34 cellular contexts compared by ENCODE assay signal in genomic region chr18:47040982-47041381, GRCh38. TPM values are rescaled to one million over a fixed set of nuclear protein-coding genes. Genes with fewer than 3 reads are reported as not detected.
"Had no signal": no experiment of that assay in that cellular context is flagged by ENCODE, and none has a peak within 500 bp of the region (broad histone marks: within the 10 kb centered on the region; RNA-seq: fewer than 3 reads in every experiment).

No MANE protein-coding gene starts in this region.

- H3K27me3 Mint-ChIP-seq: stimulated activated naive B cell treated with anti-CD40 and anti-IgM and Interleukin-4, amounts not matched to agents 10 μg/mL and 1 μg/mL and 100 μg/mL, for 72 hours had no signal

- H3K4me3 ChIP-seq: stomach, suprapubic skin, testis, thoracic aorta, thyroid gland, tibial artery, tibial nerve, transverse colon, upper lobe of left lung, upper lobe of right lung, uterus, vagina had no signal

- H3K27me3 ChIP-seq: stomach, suprapubic skin, testis, thyroid gland, tibial artery, tibial nerve, transverse colon, upper lobe of left lung, upper lobe of right lung, uterus, vagina had no signal

- FAIRE-seq: urothelium cell line had no signal

- H3K9me3 Mint-ChIP-seq: stimulated activated effector memory CD8-positive, alpha-beta T cell treated with anti-CD3 and anti-CD28 coated beads, Interleukin-12 subunit alpha, Interleukin-12 subunit beta, amount 100 ng/mL, for 72 hours; stimulated activated memory B cell treated with anti-CD40 and anti-IgM and Interleukin-4, amounts not matched to agents 10 μg/mL and 1 μg/mL and 100 μg/mL, for 72 hours; stimulated activated naive B cell treated with anti-CD40 and anti-IgM and Interleukin-4, amounts not matched to agents 10 μg/mL and 1 μg/mL and 100 μg/mL, for 72 hours; stimulated activated naive CD8-positive, alpha-beta T cell treated with anti-CD3 and anti-CD28 coated beads, Interleukin-15, amount 100 ng/mL, for 72 hours; stimulated activated naive CD8-positive, alpha-beta T cell treated with anti-CD3 and anti-CD28 coated beads, Interleukin-15, Interleukin-2, amounts not matched to agents 100 ng/mL and 50 ng/mL, for 24 hours had no signal

- H3K36me3 Mint-ChIP-seq: stimulated activated effector memory CD8-positive, alpha-beta T cell treated with anti-CD3 and anti-CD28 coated beads, Interleukin-12 subunit alpha, Interleukin-12 subunit beta, amount 100 ng/mL, for 72 hours; stimulated activated memory B cell treated with anti-CD40 and anti-IgM and Interleukin-4, amounts not matched to agents 10 μg/mL and 1 μg/mL and 100 μg/mL, for 72 hours; stimulated activated naive B cell treated with anti-CD40 and anti-IgM and Interleukin-4, amounts not matched to agents 10 μg/mL and 1 μg/mL and 100 μg/mL, for 72 hours; type B pancreatic cell had no signal

- ATAC-seq: stimulated activated effector memory CD8-positive, alpha-beta T cell treated with anti-CD3 and anti-CD28 coated beads, Interleukin-12 subunit alpha, Interleukin-12 subunit beta, amount 100 ng/mL, for 72 hours; stimulated activated memory B cell treated with anti-CD40 and anti-IgM and Interleukin-4, amounts not matched to agents 10 μg/mL and 1 μg/mL and 100 μg/mL, for 72 hours; stimulated activated naive B cell treated with anti-CD40 and anti-IgM and Interleukin-4, amounts not matched to agents 10 μg/mL and 1 μg/mL and 100 μg/mL, for 72 hours; stimulated activated naive CD8-positive, alpha-beta T cell treated with anti-CD3 and anti-CD28 coated beads, Interleukin-15, amount 100 ng/mL, for 72 hours; stimulated activated naive CD8-positive, alpha-beta T cell treated with anti-CD3 and anti-CD28 coated beads, Interleukin-15, Interleukin-2, amounts not matched to agents 100 U/mL and 50 U/mL, for 24 hours; upper lobe of right lung had no signal

- DNase-seq: stimulated activated CD4-positive, alpha-beta T cell treated with anti-CD3 and anti-CD28 coated beads, Interleukin-2, amount 100 ng/mL, for 48 hours; stimulated activated CD4-positive, alpha-beta T cell treated with anti-CD3 and anti-CD28 coated beads, Interleukin-4, amount 100 ng/mL, for 1 hour; stimulated activated CD4-positive, alpha-beta T cell treated with anti-CD3 and anti-CD28 coated beads, Interleukin-4, amount 100 ng/mL, for 24 hours; stimulated activated CD4-positive, alpha-beta T cell treated with anti-CD3 and anti-CD28 coated beads, Interleukin-4, amount 100 ng/mL, for 4 hours; stimulated activated CD8-positive, alpha-beta memory T cell treated with anti-CD3 and anti-CD28 coated beads, Interleukin-4, amount 100 ng/mL, for 48 hours; stimulated activated naive B cell treated with anti-CD40 and anti-IgM and Interleukin-4, amounts not matched to agents 10 μg/mL and 1 μg/mL and 100 μg/mL, for 72 hours; stimulated activated naive CD4-positive, alpha-beta T cell; stimulated activated naive CD4-positive, alpha-beta T cell treated with Interleukin-2 at 50 U/mL for 16 hours; stimulated activated naive CD8-positive, alpha-beta T cell treated with anti-CD3 and anti-CD28 coated beads, Interleukin-15, amount 100 ng/mL, for 72 hours; stimulated activated naive CD8-positive, alpha-beta T cell treated with anti-CD3 and anti-CD28 coated beads, Interleukin-15, Interleukin-2, amounts not matched to agents 100 U/mL and 50 U/mL, for 24 hours; stomach; substantia nigra; testis; thyroid gland; tibial artery; transverse colon; trophoblast cell; upper lobe of left lung; upper lobe of right lung; uterus had no signal

- H3K4me3 Mint-ChIP-seq: stimulated activated effector memory CD8-positive, alpha-beta T cell treated with anti-CD3 and anti-CD28 coated beads, Interleukin-12 subunit alpha, Interleukin-12 subunit beta, amount 100 ng/mL, for 72 hours; stimulated activated memory B cell treated with anti-CD40 and anti-IgM and Interleukin-4, amounts not matched to agents 10 μg/mL and 1 μg/mL and 100 μg/mL, for 72 hours; stimulated activated naive B cell treated with anti-CD40 and anti-IgM and Interleukin-4, amounts not matched to agents 10 μg/mL and 1 μg/mL and 100 μg/mL, for 72 hours; stimulated activated naive CD8-positive, alpha-beta T cell treated with anti-CD3 and anti-CD28 coated beads, Interleukin-15, amount 100 ng/mL, for 72 hours; stimulated activated naive CD8-positive, alpha-beta T cell treated with anti-CD3 and anti-CD28 coated beads, Interleukin-15, Interleukin-2, amounts not matched to agents 100 ng/mL and 50 ng/mL, for 24 hours; type B pancreatic cell had no signal

- H3K4me1 ChIP-seq: stomach, suprapubic skin, testis, thyroid gland, tibial artery, tibial nerve, transverse colon, upper lobe of left lung, upper lobe of right lung, uterus, vagina had no signal

- H3K27ac Mint-ChIP-seq: stimulated activated effector memory CD8-positive, alpha-beta T cell treated with anti-CD3 and anti-CD28 coated beads, Interleukin-12 subunit alpha, Interleukin-12 subunit beta, amount 100 ng/mL, for 72 hours; stimulated activated memory B cell treated with anti-CD40 and anti-IgM and Interleukin-4, amounts not matched to agents 10 μg/mL and 1 μg/mL and 100 μg/mL, for 72 hours; stimulated activated naive B cell treated with anti-CD40 and anti-IgM and Interleukin-4, amounts not matched to agents 10 μg/mL and 1 μg/mL and 100 μg/mL, for 72 hours; stimulated activated naive CD8-positive, alpha-beta T cell treated with anti-CD3 and anti-CD28 coated beads, Interleukin-15, amount 100 ng/mL, for 72 hours; type B pancreatic cell had no signal

- H3K27ac ChIP-seq: stomach, suprapubic skin, testis, thoracic aorta, thyroid gland, tibial artery, tibial nerve, transverse colon, upper lobe of left lung, upper lobe of right lung, uterus, vagina had no signal

- H3K36me3 ChIP-seq: stomach, suprapubic skin, thoracic aorta, thyroid gland, tibial artery, tibial nerve, transverse colon, upper lobe of left lung, upper lobe of right lung, uterus, vagina had no signal

- H3K4me1 Mint-ChIP-seq: stimulated activated effector memory CD8-positive, alpha-beta T cell treated with anti-CD3 and anti-CD28 coated beads, Interleukin-12 subunit alpha, Interleukin-12 subunit beta, amount 100 ng/mL, for 72 hours; stimulated activated memory B cell treated with anti-CD40 and anti-IgM and Interleukin-4, amounts not matched to agents 10 μg/mL and 1 μg/mL and 100 μg/mL, for 72 hours; stimulated activated naive B cell treated with anti-CD40 and anti-IgM and Interleukin-4, amounts not matched to agents 10 μg/mL and 1 μg/mL and 100 μg/mL, for 72 hours; stimulated activated naive CD8-positive, alpha-beta T cell treated with anti-CD3 and anti-CD28 coated beads, Interleukin-15, amount 100 ng/mL, for 72 hours had no signal

- H3K9me3 ChIP-seq: stomach, suprapubic skin, testis, thoracic aorta, thyroid gland, tibial artery, tibial nerve, transverse colon, upper lobe of left lung, upper lobe of right lung, uterus, vagina had no signal

RNA-seq across cellular contexts. Expression of gene ELOA2, which starts 5.6 kb away (rescaled TPM):
- total RNA-seq: stomach, subcutaneous adipose tissue, suprapubic skin, temporal lobe, thoracic aorta, thyroid gland, tibial nerve, transverse colon, upper lobe of left lung, upper lobe of right lung, ureter, urinary bladder, uterus, vagina had no signal
- polyA plus RNA-seq: thymus, urinary bladder had no signal
